In the genomic region with DNA sequence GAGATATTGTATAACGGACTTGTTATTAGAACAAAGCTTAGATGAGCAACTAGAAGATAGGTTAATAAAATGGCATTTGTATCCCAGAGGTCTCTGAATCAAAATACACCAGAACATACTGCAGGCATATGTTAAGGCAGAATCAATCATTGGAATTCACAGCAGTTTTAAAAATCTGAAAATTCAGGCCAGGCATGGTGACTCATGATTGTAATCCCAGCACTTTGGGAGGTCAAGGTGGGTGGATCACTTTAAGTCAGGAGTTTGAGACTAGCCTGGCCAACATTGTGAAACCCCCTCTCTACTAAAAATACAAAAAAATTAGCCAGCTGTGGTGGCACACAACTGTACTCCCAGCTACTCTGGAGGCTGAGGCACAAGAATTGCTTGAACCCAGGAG, we compare ENCODE assay signal across 16 cellular contexts.
"Had no signal": no experiment of that assay in that cellular context is flagged by ENCODE, and none has a peak within 500 bp of the region (broad histone marks: within the 10 kb centered on the region; RNA-seq: fewer than 3 reads in every experiment).

No MANE protein-coding gene starts in this region.

- DNase-seq: activated CD4-positive, alpha-beta T cell treated with anti-CD3 and anti-CD28 coated beads, Interleukin-2, amount 50 U/mL, for 1 hour; activated CD4-positive, CD25-positive, alpha-beta regulatory T cell treated with anti-CD3 and anti-CD28 coated beads, Interleukin-2, amount 50 U/mL, for 72 hours; activated CD8-positive, alpha-beta memory T cell treated with anti-CD3 and anti-CD28 coated beads, Interleukin-2, amount 50 U/mL, for 4 hours; activated gamma-delta T cell treated with Interleukin-2 at 50 U/mL for 16 hours; activated T-cell treated with anti-CD3 and anti-CD28 coated beads, Interleukin-2, amount 50 U/mL, for 48 hours; adrenal gland; effector CD8-positive, alpha-beta T cell; left lung; midbrain; stimulated activated CD4-positive, alpha-beta T cell treated with anti-CD3 and anti-CD28 coated beads, Interleukin-2, amount 100 ng/mL, for 24 hours; stimulated activated naive CD4-positive, alpha-beta T cell treated with Interleukin-2 at 50 U/mL for 16 hours; tibial artery had no signal

- H3K27me3 ChIP-seq: adrenal gland, esophagus muscularis mucosa, left lung, tibial artery had no signal

- ATAC-seq: activated naive CD4-positive, alpha-beta T cell treated with anti-CD3 and anti-CD28 coated beads, Interleukin-2, amount 50 U/mL, for 72 hours; left lung had no signal

- H3K4me3 Mint-ChIP-seq: dendritic cell treated with granulocyte-macrophage colony-stimulating factor and Interleukin-4, amounts not matched to agents 40 ng/mL and 50 ng/mL, for 4 days had no signal

- H3K27me3 Mint-ChIP-seq: dendritic cell treated with granulocyte-macrophage colony-stimulating factor and Interleukin-4, amounts not matched to agents 40 ng/mL and 50 ng/mL, for 4 days; progenitor cell of endocrine pancreas had no signal

- H3K27ac Mint-ChIP-seq: activated naive CD4-positive, alpha-beta T cell treated with anti-CD3 and anti-CD28 coated beads, Interleukin-2, amount 50 U/mL, for 72 hours; dendritic cell treated with granulocyte-macrophage colony-stimulating factor and Interleukin-4, amounts not matched to agents 40 ng/mL and 50 ng/mL, for 4 days; progenitor cell of endocrine pancreas had no signal

- H3K4me3 ChIP-seq: adrenal gland, esophagus muscularis mucosa, left lung, tibial artery had no signal

- H3K36me3 ChIP-seq: adrenal gland, esophagus muscularis mucosa, left lung, tibial artery had no signal

- H3K9me3 Mint-ChIP-seq: dendritic cell treated with granulocyte-macrophage colony-stimulating factor and Interleukin-4, amounts not matched to agents 40 ng/mL and 50 ng/mL, for 4 days had no signal

- H3K27ac ChIP-seq: adrenal gland, esophagus muscularis mucosa, left lung, tibial artery had no signal

- H3K4me1 ChIP-seq: adrenal gland, esophagus muscularis mucosa, left lung had no signal

- H3K9me3 ChIP-seq: adrenal gland, esophagus muscularis mucosa, left lung, tibial artery had no signal
